8 cellular contexts compared by ENCODE assay signal in the genomic region with DNA sequence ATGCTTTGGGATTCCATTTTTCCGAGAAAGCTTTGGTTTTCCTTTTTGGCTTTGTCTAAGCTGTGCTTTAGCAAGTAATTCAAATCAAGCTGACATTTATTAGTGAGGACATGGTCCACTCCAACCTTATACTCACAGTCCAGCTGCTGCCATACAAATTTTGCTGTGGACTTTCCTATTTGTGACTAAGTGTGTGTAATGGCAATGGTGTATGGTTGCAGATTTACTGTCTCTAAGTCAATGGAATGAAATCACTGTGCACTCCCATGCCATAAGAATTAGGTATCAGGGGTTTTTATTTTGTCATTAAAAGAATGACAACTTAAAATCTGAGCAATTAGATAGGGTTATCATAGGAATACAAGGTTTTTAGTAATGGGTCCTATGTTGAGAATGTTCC.
"Had no signal": no experiment of that assay in that cellular context is flagged by ENCODE, and none has a peak within 500 bp of the region (broad histone marks: within the 10 kb centered on the region; RNA-seq: fewer than 3 reads in every experiment).

No MANE protein-coding gene starts in this region.

- H3K9me3 Mint-ChIP-seq: GM23338 had no signal

- H3K27ac ChIP-seq: HL-60 had no signal

- DNase-seq: H7, HFFc6 had no signal

- H3K9me3 ChIP-seq: HAP-1 had no signal

- ATAC-seq: GM23338, HCT116, HepG2 had no signal

- H3K4me1 Mint-ChIP-seq: GM23338 had no signal

- H3K36me3 ChIP-seq: HAP-1 had no signal

- H3K4me2 ChIP-seq: GM23338 had no signal

- FAIRE-seq: H1, HepG2 had no signal

- H2AFZ ChIP-seq: GM23338 had no signal

- H3K4me1 ChIP-seq: HAP-1 had no signal

- H3K27ac Mint-ChIP-seq: GM23338, HFFc6 had no signal

- H3K4me3 ChIP-seq: GM23338, HAP-1 had no signal

- H3K4me3 Mint-ChIP-seq: GM23338, HFFc6 had no signal
